1 cellular context compared by ENCODE assay signal in the genomic region with DNA sequence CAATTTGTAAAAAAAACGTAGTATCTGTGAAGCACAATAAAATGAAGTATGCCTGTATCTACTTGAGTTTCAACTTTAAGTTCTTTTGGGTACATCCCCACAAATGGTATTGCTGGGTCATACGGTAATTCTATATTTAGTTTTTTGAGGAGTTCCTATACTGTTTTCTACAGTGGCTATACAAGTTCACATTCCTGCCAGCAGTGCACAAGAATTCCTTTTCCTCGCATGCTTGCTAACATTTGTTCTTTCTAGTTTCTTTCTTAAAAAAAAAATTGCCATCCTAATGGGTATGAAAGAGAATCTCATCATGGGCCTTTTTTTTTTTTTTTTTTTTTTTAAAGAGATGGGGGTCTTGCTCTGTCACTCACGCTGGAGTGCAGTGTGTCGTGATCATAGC.
TF ChIP-seq lines count a peak whose summit lies in the region.

No MANE protein-coding gene starts in this region.

TF ChIP-seq in IMR-90, 13 proteins besides CTCF, POLR2A, EP300 and RAD21:
- TF ChIP-seq, protein P1, sequence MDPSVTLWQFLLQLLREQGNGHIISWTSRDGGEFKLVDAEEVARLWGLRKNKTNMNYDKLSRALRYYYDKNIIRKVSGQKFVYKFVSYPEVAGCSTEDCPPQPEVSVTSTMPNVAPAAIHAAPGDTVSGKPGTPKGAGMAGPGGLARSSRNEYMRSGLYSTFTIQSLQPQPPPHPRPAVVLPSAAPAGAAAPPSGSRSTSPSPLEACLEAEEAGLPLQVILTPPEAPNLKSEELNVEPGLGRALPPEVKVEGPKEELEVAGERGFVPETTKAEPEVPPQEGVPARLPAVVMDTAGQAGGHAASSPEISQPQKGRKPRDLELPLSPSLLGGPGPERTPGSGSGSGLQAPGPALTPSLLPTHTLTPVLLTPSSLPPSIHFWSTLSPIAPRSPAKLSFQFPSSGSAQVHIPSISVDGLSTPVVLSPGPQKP (IDR thresholded peaks at IDR 0.05; ENCODE audit: borderline replicate concordance, low read depth, low read length) = no peak
- TF ChIP-seq MAFK (IDR thresholded peaks at IDR 0.05; ENCODE audit: low read depth, low read length) (no peak), FOS (IDR thresholded peaks at IDR 0.05; ENCODE audit: low read depth, low read length) (no peak), SMC3 (IDR thresholded peaks at IDR 0.05; ENCODE audit: low read depth, low read length) (no peak), RCOR1 (IDR thresholded peaks at IDR 0.05; ENCODE audit: insufficient replicate concordance, low read length) (no peak), RFX5 (IDR thresholded peaks at IDR 0.05; ENCODE audit: low read depth, low read length) (no peak), NFE2L2 (IDR thresholded peaks at IDR 0.05; ENCODE audit: low read depth, low read length) (no peak), MXI1 (IDR thresholded peaks at IDR 0.05; ENCODE audit: borderline replicate concordance, low read depth, low read length) (no peak), BHLHE40 (IDR thresholded peaks at IDR 0.05; ENCODE audit: low read depth, low read length) (no peak), CHD1 (IDR thresholded peaks at IDR 0.05; ENCODE audit: low read depth, low read length) (no peak), CEBPB (IDR thresholded peaks at IDR 0.05; ENCODE audit: low read depth, low read length) (no peak), MAZ (IDR thresholded peaks at IDR 0.05; ENCODE audit: borderline replicate concordance, low read depth, low read length) (no peak)
- TF ChIP-seq, protein P2, sequence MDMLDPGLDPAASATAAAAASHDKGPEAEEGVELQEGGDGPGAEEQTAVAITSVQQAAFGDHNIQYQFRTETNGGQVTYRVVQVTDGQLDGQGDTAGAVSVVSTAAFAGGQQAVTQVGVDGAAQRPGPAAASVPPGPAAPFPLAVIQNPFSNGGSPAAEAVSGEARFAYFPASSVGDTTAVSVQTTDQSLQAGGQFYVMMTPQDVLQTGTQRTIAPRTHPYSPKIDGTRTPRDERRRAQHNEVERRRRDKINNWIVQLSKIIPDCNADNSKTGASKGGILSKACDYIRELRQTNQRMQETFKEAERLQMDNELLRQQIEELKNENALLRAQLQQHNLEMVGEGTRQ (IDR thresholded peaks at IDR 0.05; ENCODE audit: low read depth, low read length) = no peak
